Comparison of ENCODE assay signal across 8 cellular contexts in genomic region chr16:84618428-84619102, GRCh38. TPM values are rescaled to one million over a fixed set of nuclear protein-coding genes. Genes with fewer than 3 reads are reported as not detected.
A peak's percentile ranks its signal among the peaks of the same experiment; 100 is the strongest.
DNase-seq lines count a peak whose midpoint lies in the region; ATAC-seq and TF ChIP-seq lines count a peak whose summit lies in the region.

No MANE protein-coding gene starts in this region.

- H3K9ac ChIP-seq in SU-DHL-6 (ENCODE audit: low read length), result no peak overlapping the region; the same call in 1 of the 2 replicates

- TF ChIP-seq POLR2A in heart left ventricle (IDR thresholded peaks at IDR 0.05), result no peak
- TF ChIP-seq POLR2A in esophagus muscularis mucosa (IDR thresholded peaks at IDR 0.05; ENCODE audit: low read depth), result no peak

- H3K9me3 ChIP-seq in heart left ventricle (no peaks in the 10 kb centered on the region), SU-DHL-6 (ENCODE audit: insufficient read depth, low read length) (no peaks in the 10 kb centered on the region), esophagus muscularis mucosa (no peaks in the 10 kb centered on the region)

- peak overlapping the region; percentile 39 for H3K4me2 ChIP-seq in SU-DHL-6 (ENCODE audit: low read depth, low read length, poor library complexity, severe bottlenecking)

- no peaks in the 10 kb centered on the region for H3K9me2 ChIP-seq in SU-DHL-6 (replicated peaks; ENCODE audit: insufficient read depth, low read length)

- TF ChIP-seq CTCF in heart left ventricle (IDR thresholded peaks at IDR 0.05), result no peak
- no peak for TF ChIP-seq CTCF in SU-DHL-6 (IDR thresholded peaks at IDR 0.05; ENCODE audit: insufficient read depth, low read length, poor library complexity, severe bottlenecking)
- no peak for TF ChIP-seq CTCF in esophagus muscularis mucosa (IDR thresholded peaks at IDR 0.05)

- 6 to 12% (median 9%) methylated on average over 9 of the region's 9 CpGs for WGBS in heart left ventricle, 4 donors
- WGBS in esophagus muscularis mucosa, result 8% methylated on average over 9 of the region's 9 CpGs

- H3F3A ChIP-seq in SU-DHL-6 (ENCODE audit: insufficient read depth), result peaks cover 22% of the 10 kb centered on the region; the same call in 1 of the 2 replicates

- no peaks in the 10 kb centered on the region for H4K20me1 ChIP-seq in SU-DHL-6 (ENCODE audit: low read depth, low read length)

- H3K27me3 ChIP-seq in heart left ventricle, result peaks cover 0 to 8% (median 0%) of the 10 kb centered on the region in 9 donors
- no peaks in the 10 kb centered on the region for H3K27me3 ChIP-seq in SU-DHL-6 (ENCODE audit: low read length)
- peaks cover 0 to 9% (median 0%) of the 10 kb centered on the region in 4 donors for H3K27me3 ChIP-seq in esophagus muscularis mucosa

- no peak for TF ChIP-seq EP300 in esophagus muscularis mucosa (IDR thresholded peaks at IDR 0.05)

- H3K36me3 ChIP-seq in heart left ventricle (peaks cover 0 to 1% (median 0%) of the 10 kb centered on the region in 9 donors), SU-DHL-6 (ENCODE audit: low read length) (0 out of 2 replicates have a peak, but pooled peaks cover 4% of the 10 kb centered on the region), esophagus muscularis mucosa (no peaks in the 10 kb centered on the region)

- peaks cover 42% of the 10 kb centered on the region for H3K79me2 ChIP-seq in SU-DHL-6 (ENCODE audit: insufficient read depth, low read length)

- ATAC-seq in heart left ventricle, result peak in 2 of 4 donors; percentile 6 to 32
- no peak for ATAC-seq in Right ventricle myocardium inferior
- no peak for ATAC-seq in GM21529 (IDR thresholded peaks at IDR 0.05; ENCODE audit: unreplicated experiment)
- ATAC-seq in GM19035 (IDR thresholded peaks at IDR 0.05; ENCODE audit: unreplicated experiment), result no peak
- ATAC-seq in HG02981 (IDR thresholded peaks at IDR 0.05; ENCODE audit: unreplicated experiment), result no peak

- intact Hi-C loops in heart left ventricle (cut with DNase I) (loop anchor here in 2 of 10 donors (10.0 kb wide), 2 partner anchors 64 to 334 kb away; no protein-coding TSS in a partner anchor), Right ventricle myocardium inferior (cut with DNase I) (loop anchor here (2.0 to 5.0 kb wide), 2 partner anchors 86 to 114 kb away; partner anchors contain the start of gene MEAK7), esophagus muscularis mucosa (cut with DNase I) (loop anchor here (5.0 kb wide), 1 partner anchor 86 kb away; no protein-coding TSS in a partner anchor)

- H3K27ac ChIP-seq in heart left ventricle, result peak overlapping the region in 2 of 12 donors; percentile 29 to 30
- no peak overlapping the region for H3K27ac ChIP-seq in SU-DHL-6 (ENCODE audit: low read depth, low read length)
- peak overlapping the region; percentile 49 to 73 (median 58) for H3K27ac ChIP-seq in esophagus muscularis mucosa (replicated peaks in 1 of 4)

- DNase-seq in heart left ventricle (peak in 3 of 5 donors; percentile 30 to 63 (median 49)), Right ventricle myocardium inferior (ENCODE audit: missing footprints) (no peak), esophagus muscularis mucosa (ENCODE audit: extremely low spot score) (no peak), non-pigmented ciliary epithelial cell (ENCODE audit: low read depth) (peak; percentile 93)

- no peak overlapping the region for H2AFZ ChIP-seq in SU-DHL-6 (ENCODE audit: low read depth, low read length, severe bottlenecking)

- H3K4me1 ChIP-seq in heart left ventricle (peaks cover 0 to 54% (median 12%) of the 10 kb centered on the region in 12 donors), esophagus muscularis mucosa (peaks cover 20 to 57% (median 50%) of the 10 kb centered on the region in 4 donors)

- peak overlapping the region in 5 of 12 donors; percentile 70 to 96 (median 72) for H3K4me3 ChIP-seq in heart left ventricle
- no peak overlapping the region for H3K4me3 ChIP-seq in SU-DHL-6 (ENCODE audit: insufficient read depth, low read length, poor library complexity, severe bottlenecking)
- H3K4me3 ChIP-seq in esophagus muscularis mucosa, result peak overlapping the region; percentile 67 to 81 (median 74)

RNA-seq across cellular contexts. Expression of gene COTL1, which starts 0.7 kb away (rescaled TPM):
- total RNA-seq in heart left ventricle (100 to 1,000 TPM in 1 of 9 donors, 10 to 100 TPM in 5, 1 to 10 TPM in 3; 6.8 to 120 (median 11.0) TPM), Right ventricle myocardium inferior (18.4 TPM), esophagus muscularis mucosa (10 to 100 TPM; 34.5 to 42.9 (median 40.7) TPM)
- 10 to 100 TPM in 1 of 2 donors, 1 to 10 TPM in 1; 5.2 to 23.8 TPM for polyA plus RNA-seq in heart left ventricle

RNA-seq across cellular contexts. Expression of gene KLHL36, which starts 29.7 kb away (rescaled TPM):
- 10 to 100 TPM; 44.0 to 93.0 (median 62.0) TPM for total RNA-seq in heart left ventricle
- 10 to 100 TPM; 19.2 to 39.2 TPM for polyA plus RNA-seq in heart left ventricle
- 58.2 TPM for total RNA-seq in Right ventricle myocardium inferior
- total RNA-seq in esophagus muscularis mucosa, result 100 to 1,000 TPM in 2 of 4 donors, 10 to 100 TPM in 2; 52.3 to 119 (median 80.4) TPM

Comparison
In these comparisons a context has a peak if more than half of its experiments do, and no peak if none do; other contexts are left out.
1. DNase-seq: peak in heart left ventricle (3 of 5) and non-pigmented ciliary epithelial cell (single experiment); none in Right ventricle myocardium inferior (single experiment) and esophagus muscularis mucosa (single experiment).